ENCODE assay signal across 23 cellular contexts in genomic region chr15:35559683-35560082, GRCh38.
"Had no signal": no experiment of that assay in that cellular context is flagged by ENCODE, and none has a peak within 500 bp of the region (broad histone marks: within the 10 kb centered on the region; RNA-seq: fewer than 3 reads in every experiment).

No MANE protein-coding gene starts in this region.

- ATAC-seq: gastrocnemius medialis; left lung; naive thymus-derived CD8-positive, alpha-beta T cell; sciatic nerve; stimulated activated naive CD8-positive, alpha-beta T cell treated with anti-CD3 and anti-CD28 coated beads, Interleukin-15, amount 100 ng/mL, for 72 hours; upper lobe of right lung had no signal

- H3K4me3 ChIP-seq: dorsolateral prefrontal cortex, gastrocnemius medialis, left lung, prostate gland, right atrium auricular region, smooth muscle cell, suprapubic skin, transverse colon, upper lobe of right lung, uterus had no signal

- H3K4me2 ChIP-seq: smooth muscle cell had no signal

- H3K27ac Mint-ChIP-seq: naive thymus-derived CD8-positive, alpha-beta T cell; nephron progenitor cell; stimulated activated naive CD8-positive, alpha-beta T cell treated with anti-CD3 and anti-CD28 coated beads, Interleukin-15, amount 100 ng/mL, for 72 hours had no signal

- H3K27ac ChIP-seq: dorsolateral prefrontal cortex, gastrocnemius medialis, left lung, prostate gland, right atrium auricular region, suprapubic skin, transverse colon, upper lobe of right lung, uterus had no signal

- H3K27me3 ChIP-seq: dorsolateral prefrontal cortex, gastrocnemius medialis, left lung, right atrium auricular region, suprapubic skin, transverse colon, upper lobe of right lung, uterus had no signal

- H3K4me3 Mint-ChIP-seq: naive thymus-derived CD8-positive, alpha-beta T cell; nephron progenitor cell; stimulated activated naive CD8-positive, alpha-beta T cell treated with anti-CD3 and anti-CD28 coated beads, Interleukin-15, amount 100 ng/mL, for 72 hours had no signal

- DNase-seq: dorsolateral prefrontal cortex; effector CD4-positive, alpha-beta T cell; foreskin fibroblast; gastrocnemius medialis; head of caudate nucleus; left lung; naive thymus-derived CD8-positive, alpha-beta T cell; nephron progenitor cell; nucleus accumbens; stimulated activated CD4-positive, alpha-beta T cell treated with anti-CD3 and anti-CD28 coated beads, Interleukin-12 subunit alpha, Interleukin-12 subunit beta, amount 100 ng/mL, for 4 hours; stimulated activated CD4-positive, alpha-beta T cell treated with anti-CD3 and anti-CD28 coated beads, Interleukin-1b, Interleukin-23, amount 100 ng/mL, for 48 hours; stimulated activated CD4-positive, alpha-beta T cell treated with anti-CD3 and anti-CD28 coated beads, Interleukin-4, amount 100 ng/mL, for 1 hour; stimulated activated CD8-positive, alpha-beta memory T cell treated with anti-CD3 and anti-CD28 coated beads, Interleukin-4, amount 100 ng/mL, for 48 hours; stimulated activated naive CD4-positive, alpha-beta T cell; stimulated activated naive CD8-positive, alpha-beta T cell treated with anti-CD3 and anti-CD28 coated beads, Interleukin-15, amount 100 ng/mL, for 72 hours; transverse colon; upper lobe of right lung; uterus had no signal

- H3K9me3 ChIP-seq: gastrocnemius medialis, left lung, prostate gland, right atrium auricular region, suprapubic skin, transverse colon, upper lobe of right lung, uterus had no signal

- H3K4me1 ChIP-seq: left lung, prostate gland, right atrium auricular region, suprapubic skin, uterus had no signal

- H3K9me3 Mint-ChIP-seq: naive thymus-derived CD8-positive, alpha-beta T cell; nephron progenitor cell had no signal

- H3K27me3 Mint-ChIP-seq: naive thymus-derived CD8-positive, alpha-beta T cell; stimulated activated naive CD8-positive, alpha-beta T cell treated with anti-CD3 and anti-CD28 coated beads, Interleukin-15, amount 100 ng/mL, for 72 hours had no signal

- H3K36me3 Mint-ChIP-seq: naive thymus-derived CD8-positive, alpha-beta T cell had no signal

- H3K4me1 Mint-ChIP-seq: naive thymus-derived CD8-positive, alpha-beta T cell; nephron progenitor cell; stimulated activated naive CD8-positive, alpha-beta T cell treated with anti-CD3 and anti-CD28 coated beads, Interleukin-15, amount 100 ng/mL, for 72 hours had no signal

- H3K36me3 ChIP-seq: gastrocnemius medialis, left lung, prostate gland, right atrium auricular region, suprapubic skin, transverse colon, upper lobe of right lung, uterus had no signal
